Comparison of ENCODE assay signal across 1 cellular context in the genomic region with DNA sequence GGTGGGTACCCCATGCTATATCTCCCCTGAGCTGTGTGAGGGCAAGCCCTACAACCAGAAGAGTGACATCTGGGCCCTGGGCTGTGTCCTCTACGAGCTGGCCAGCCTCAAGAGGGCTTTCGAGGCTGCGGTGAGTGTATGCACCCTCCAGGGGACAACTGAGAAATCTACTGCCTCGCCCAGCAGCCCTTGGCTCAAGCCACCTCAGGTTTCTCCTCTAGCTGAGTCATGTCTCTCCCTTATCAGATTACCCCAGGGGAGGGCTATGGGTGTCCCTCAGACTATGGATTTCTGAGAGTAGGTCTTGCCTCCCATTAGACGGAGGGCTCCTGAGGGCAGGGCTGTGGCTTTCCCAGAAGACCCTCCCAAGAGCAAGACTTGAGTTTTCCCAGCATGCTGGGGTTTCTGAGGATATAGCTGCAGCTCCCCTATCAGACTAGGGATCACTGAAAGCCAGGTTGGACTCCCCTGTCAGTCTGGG.
TF ChIP-seq lines count a peak whose summit lies in the region.

No MANE protein-coding gene starts in this region.

TF ChIP-seq in IMR-90, 13 proteins besides CTCF, POLR2A, EP300 and RAD21:
- no peak for TF ChIP-seq SMC3 (IDR thresholded peaks at IDR 0.05; ENCODE audit: low read depth, low read length)
- no peak for TF ChIP-seq RCOR1 (IDR thresholded peaks at IDR 0.05; ENCODE audit: insufficient replicate concordance, low read length)
- no peak for TF ChIP-seq MXI1 (IDR thresholded peaks at IDR 0.05; ENCODE audit: borderline replicate concordance, low read depth, low read length)
- TF ChIP-seq CHD1 (IDR thresholded peaks at IDR 0.05; ENCODE audit: low read depth, low read length) = no peak
- no peak for TF ChIP-seq BHLHE40 (IDR thresholded peaks at IDR 0.05; ENCODE audit: low read depth, low read length)
- no peak for TF ChIP-seq MAFK (IDR thresholded peaks at IDR 0.05; ENCODE audit: low read depth, low read length)
- TF ChIP-seq, protein P1, sequence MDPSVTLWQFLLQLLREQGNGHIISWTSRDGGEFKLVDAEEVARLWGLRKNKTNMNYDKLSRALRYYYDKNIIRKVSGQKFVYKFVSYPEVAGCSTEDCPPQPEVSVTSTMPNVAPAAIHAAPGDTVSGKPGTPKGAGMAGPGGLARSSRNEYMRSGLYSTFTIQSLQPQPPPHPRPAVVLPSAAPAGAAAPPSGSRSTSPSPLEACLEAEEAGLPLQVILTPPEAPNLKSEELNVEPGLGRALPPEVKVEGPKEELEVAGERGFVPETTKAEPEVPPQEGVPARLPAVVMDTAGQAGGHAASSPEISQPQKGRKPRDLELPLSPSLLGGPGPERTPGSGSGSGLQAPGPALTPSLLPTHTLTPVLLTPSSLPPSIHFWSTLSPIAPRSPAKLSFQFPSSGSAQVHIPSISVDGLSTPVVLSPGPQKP (IDR thresholded peaks at IDR 0.05; ENCODE audit: borderline replicate concordance, low read depth, low read length) = no peak
